In genomic region chr1:11598461-11598860, GRCh38 we compare ENCODE assay signal across 1 cellular context.
TF ChIP-seq lines count a peak whose summit lies in the region.

No MANE protein-coding gene starts in this region.

TF ChIP-seq in IMR-90, 13 proteins besides CTCF, POLR2A, EP300 and RAD21:
- TF ChIP-seq RFX5 (IDR thresholded peaks at IDR 0.05; ENCODE audit: low read depth, low read length) (no peak), NFE2L2 (IDR thresholded peaks at IDR 0.05; ENCODE audit: low read depth, low read length) (no peak), MAZ (IDR thresholded peaks at IDR 0.05; ENCODE audit: borderline replicate concordance, low read depth, low read length) (no peak)
TF ChIP-seq in IMR-90: peak in this region for 0.
